ENCODE assay signal across 8 cellular contexts in genomic region chr15:40906101-40906946, GRCh38. TPM values are rescaled to one million over a fixed set of nuclear protein-coding genes. Genes with fewer than 3 reads are reported as not detected.
A peak's percentile ranks its signal among the peaks of the same experiment; 100 is the strongest.
DNase-seq lines count a peak whose midpoint lies in the region; ATAC-seq and TF ChIP-seq lines count a peak whose summit lies in the region.

No MANE protein-coding gene starts in this region.

- 0% methylated on average over 4 of the region's 35 CpGs for WGBS in gastroesophageal sphincter (ENCODE audit: low coverage in 1 of 2), 2 donors

- peaks cover 0 to 24% of the 10 kb centered on the region in 2 donors for H3K36me3 ChIP-seq in gastroesophageal sphincter

- TF ChIP-seq EP300 in gastroesophageal sphincter (IDR thresholded peaks at IDR 0.05) = no peak

- peak overlapping the region; percentile 43 for H3K4me3 ChIP-seq in LNCaP clone FGC (ENCODE audit: low read depth, low read length)
- H3K4me3 ChIP-seq in gastroesophageal sphincter = peak overlapping the region; percentile 18 to 52

- H3K4me1 ChIP-seq in gastroesophageal sphincter = peaks cover 0 to 66% (median 21%) of the 10 kb centered on the region in 3 donors

- ATAC-seq in GM21825 (IDR thresholded peaks at IDR 0.05; ENCODE audit: unreplicated experiment) (peak; percentile 75), gastroesophageal sphincter (peak; percentile 86)

- peak overlapping the region; percentile 8 to 91 (median 86) for H3K27ac ChIP-seq in gastroesophageal sphincter

- DNase-seq in DMS114 treated with DMSO at 0.1 percent for 48 hours (lab: John Stamatoyannopoulos, UW; ENCODE audit: unreplicated experiment) = peak; percentile 47
- peak; percentile 71 for DNase-seq in LNCaP clone FGC (ENCODE audit: low read depth)
- DNase-seq in SHP77 (lab: John Stamatoyannopoulos, UW) = peak; percentile 92 to 93
- DNase-seq in activated naive CD4-positive, alpha-beta T cell treated with Interleukin-2 at 50 U/mL for 16 hours = peak; percentile 78
- peak; percentile 41 for DNase-seq in occipital lobe (lab: John Stamatoyannopoulos, UW)
- DNase-seq in superior temporal gyrus (ENCODE audit: extremely low spot score) = peak; percentile 40

- TF ChIP-seq CTCF in LNCaP clone FGC (IDR thresholded peaks at IDR 0.05; ENCODE audit: control insufficient read depth, extremely low read depth, insufficient read depth) (peak; percentile 67), gastroesophageal sphincter (IDR thresholded peaks at IDR 0.05) (peak in 3 of 4 experiments; percentile 61 to 90 (median 70))

- no peak for TF ChIP-seq POLR2A in gastroesophageal sphincter (IDR thresholded peaks at IDR 0.05)

- no peaks in the 10 kb centered on the region for H3K9me3 ChIP-seq in gastroesophageal sphincter

- H3K27me3 ChIP-seq in gastroesophageal sphincter = no peaks in the 10 kb centered on the region

RNA-seq across cellular contexts. Expression of gene VPS18, which starts 12.1 kb away (rescaled TPM):
- 10 to 100 TPM; 24.6 to 36.3 (median 29.9) TPM for total RNA-seq in gastroesophageal sphincter
- total RNA-seq in occipital lobe = 27.5 TPM

RNA-seq across cellular contexts. Expression of gene DLL4, which starts 22.8 kb away (rescaled TPM):
- total RNA-seq in gastroesophageal sphincter = 1 to 10 TPM; 1.9 to 9.7 (median 6.4) TPM
- total RNA-seq in occipital lobe = 4.8 TPM

RNA-seq across cellular contexts. Expression of gene RHOV, which starts 32.3 kb away (rescaled TPM):
- total RNA-seq in gastroesophageal sphincter (1 to 10 TPM in 1 of 4 donors, not detected in 3; 7.0 TPM), occipital lobe (10.8 TPM)

RNA-seq across cellular contexts. Expression of gene CHAC1, which starts 46.9 kb away (rescaled TPM):
- 1 to 10 TPM in 3 of 4 donors, under 1 TPM in 1; 0.54 to 1.8 (median 1.5) TPM for total RNA-seq in gastroesophageal sphincter
- 4.2 TPM for total RNA-seq in occipital lobe

Comparison
In these comparisons a context has a peak if more than half of its experiments do, and no peak if none do; other contexts are left out.
1. Peak in every context shown above with its lines: DNase-seq, ATAC-seq, H3K4me3 ChIP-seq and H3K27ac ChIP-seq.
2. DNase-seq: peak in every context shown above with its lines; median percentile 92 in SHP77; 78 in activated naive CD4-positive, alpha-beta T cell treated with Interleukin-2 at 50 U/mL for 16 hours; 71 in LNCaP clone FGC; 47 in DMS114 treated with DMSO at 0.1 percent for 48 hours; 41 in occipital lobe; 40 in superior temporal gyrus.